ENCODE assay signal across 32 cellular contexts in the genomic region with DNA sequence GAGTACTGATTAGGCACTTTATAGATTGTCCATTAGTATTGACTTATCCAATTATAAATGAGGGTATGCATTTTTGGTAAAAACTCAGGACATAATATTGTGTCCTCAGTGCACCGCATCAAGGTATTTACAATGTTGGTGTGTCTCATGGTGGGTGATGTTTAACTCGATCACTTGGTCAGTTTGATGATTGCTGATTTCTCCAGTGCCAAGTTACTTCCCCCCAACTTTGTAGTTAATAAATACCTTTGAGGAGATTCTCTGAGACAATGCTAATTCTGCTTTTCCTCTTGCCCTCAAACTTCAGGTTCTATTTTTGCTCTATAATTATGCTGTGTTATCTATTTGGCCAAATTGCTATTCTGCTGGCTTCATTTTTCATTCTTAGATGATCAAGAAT. TPM values are rescaled to one million over a fixed set of nuclear protein-coding genes. Genes with fewer than 3 reads are reported as not detected.
"Had no signal": no experiment of that assay in that cellular context is flagged by ENCODE, and none has a peak within 500 bp of the region (broad histone marks: within the 10 kb centered on the region; RNA-seq: fewer than 3 reads in every experiment).

No MANE protein-coding gene starts in this region.

- FAIRE-seq: keratinocyte had no signal

- H3K36me3 Mint-ChIP-seq: mesothelial cell of epicardium, naive B cell had no signal

- H3K4me1 ChIP-seq: colonic mucosa, gastrocnemius medialis, heart right ventricle, left lung, lower lobe of right lung had no signal

- H3K27me3 ChIP-seq: colonic mucosa, esophagus squamous epithelium, gastrocnemius medialis, heart right ventricle, left lung had no signal

- H3K27ac Mint-ChIP-seq: dendritic cell treated with granulocyte-macrophage colony-stimulating factor and Interleukin-4, amounts not matched to agents 40 ng/mL and 50 ng/mL, for 4 days; effector memory CD8-positive, alpha-beta T cell; endodermal cell; mesothelial cell of epicardium; naive B cell had no signal

- H3K9me3 ChIP-seq: colonic mucosa, esophagus squamous epithelium, gastrocnemius medialis, lower lobe of right lung, mucosa of descending colon had no signal

- H3K36me3 ChIP-seq: colonic mucosa, esophagus squamous epithelium, gastrocnemius medialis, heart right ventricle, left lung, lower lobe of right lung had no signal

- H3K27ac ChIP-seq: colonic mucosa, epithelial cell of prostate, esophagus squamous epithelium, gastrocnemius medialis, heart right ventricle, left lung, lower lobe of right lung had no signal

- H3K4me1 Mint-ChIP-seq: endodermal cell, mesothelial cell of epicardium, naive B cell had no signal

- H3K4me3 Mint-ChIP-seq: dendritic cell treated with granulocyte-macrophage colony-stimulating factor and Interleukin-4, amounts not matched to agents 40 ng/mL and 50 ng/mL, for 4 days; effector memory CD8-positive, alpha-beta T cell; endodermal cell; mesothelial cell of epicardium; naive B cell had no signal

- H3K9me3 Mint-ChIP-seq: dendritic cell treated with granulocyte-macrophage colony-stimulating factor and Interleukin-4, amounts not matched to agents 40 ng/mL and 50 ng/mL, for 4 days; effector memory CD8-positive, alpha-beta T cell; mesothelial cell of epicardium had no signal

- ATAC-seq: effector memory CD8-positive, alpha-beta T cell; esophagus mucosa; gastrocnemius medialis; heart right ventricle; left cardiac atrium; left lung; left ventricle myocardium superior; lower lobe of right lung; mucosa of descending colon had no signal

- DNase-seq: colonic mucosa; cortex of kidney; effector CD8-positive, alpha-beta T cell; effector memory CD8-positive, alpha-beta T cell; endodermal cell; erythroblast; esophagus squamous epithelium; foreskin fibroblast; foreskin melanocyte; gastrocnemius medialis; glutamatergic neuron; head of caudate nucleus; heart right ventricle; hippocampal formation; kidney glomerular epithelial cell; left cardiac atrium; left lung; left ventricle myocardium superior; lower lobe of right lung; mesenchymal stem cell; mucosa of descending colon; naive B cell had no signal

- H3K4me3 ChIP-seq: colonic mucosa, esophagus squamous epithelium, gastrocnemius medialis, heart right ventricle, left lung, lower lobe of right lung, mucosa of descending colon had no signal

RNA-seq across cellular contexts. Expression of a gene that starts 28.2 kb away (rescaled TPM):
- total RNA-seq: colonic mucosa, dermis microvascular lymphatic vessel endothelial cell, endodermal cell, gastrocnemius medialis, heart right ventricle, left cardiac atrium, left ventricle myocardium superior, lower lobe of right lung, lung microvascular endothelial cell, mesenteric fat pad, mucosa of descending colon had no signal

RNA-seq across cellular contexts. Expression of a gene that starts 44.2 kb away (rescaled TPM):
- total RNA-seq: colonic mucosa, dermis microvascular lymphatic vessel endothelial cell, endodermal cell, gastrocnemius medialis, glomerular endothelial cell, heart right ventricle, left cardiac atrium, left lung, left ventricle myocardium superior, lung microvascular endothelial cell, mesenteric fat pad, mesothelial cell of epicardium, mucosa of descending colon, myocyte had no signal
